In genomic region chrX:128975716-128976115, GRCh38 we compare ENCODE assay signal across 8 cellular contexts.
DNase-seq lines count a peak whose midpoint lies in the region; ATAC-seq and TF ChIP-seq lines count a peak whose summit lies in the region.

No MANE protein-coding gene starts in this region.

- no peak overlapping the region for H3K9ac ChIP-seq in DND-41 (ENCODE audit: low read depth, low read length)

- peak; percentile 64; the same call in 2 of the 3 replicates for ATAC-seq in DND-41 (ENCODE audit: insufficient read depth, low read depth)
- ATAC-seq in GM19395 (IDR thresholded peaks at IDR 0.05; ENCODE audit: unreplicated experiment) = peak; percentile 84
- ATAC-seq in left lobe of liver = peak; percentile 85
- ATAC-seq in GM19452 (IDR thresholded peaks at IDR 0.05; ENCODE audit: unreplicated experiment) = no peak
- ATAC-seq in effector memory CD8-positive, alpha-beta T cell (replicated peaks) = no peak

- peak; percentile 72 for TF ChIP-seq CTCF in DND-41 (IDR thresholded peaks at IDR 0.05; ENCODE audit: borderline replicate concordance, extremely low read depth, low read length, poor library complexity, severe bottlenecking)

- no peak overlapping the region for H3K27ac Mint-ChIP-seq in effector memory CD8-positive, alpha-beta T cell

- no peaks in the 10 kb centered on the region for H3K27me3 ChIP-seq in DND-41 (ENCODE audit: insufficient read depth, low read length, poor library complexity)

- no peaks in the 10 kb centered on the region for H3K4me1 Mint-ChIP-seq in effector memory CD8-positive, alpha-beta T cell (ENCODE audit: low read depth in 2 of 2)

- H4K20me1 ChIP-seq in DND-41 (ENCODE audit: insufficient read depth, low read length) = no peaks in the 10 kb centered on the region

- H3K79me2 ChIP-seq in DND-41 (ENCODE audit: insufficient read depth, low read length) = no peaks in the 10 kb centered on the region

- H3K36me3 ChIP-seq in DND-41 (ENCODE audit: insufficient read depth, low read length) = no peaks in the 10 kb centered on the region

- H3K4me1 ChIP-seq in DND-41 (ENCODE audit: insufficient read depth, low read length) = no peaks in the 10 kb centered on the region

- no peak overlapping the region for H3K4me3 ChIP-seq in DND-41 (ENCODE audit: low read depth in 1 of 2, low read length in 2 of 2)

- DNase-seq in DND-41 (peak; percentile 32), NAMALWA (ENCODE audit: low spot score) (peak; percentile 24), amygdala (lab: John Stamatoyannopoulos, UW) (peak in 29 of 56 donors; percentile 0 to 37 (median 3)), left lobe of liver (ENCODE audit: low spot score) (peak; percentile 42), MV-4-11 (lab: John Stamatoyannopoulos, UW) (no peak)
- DNase-seq in effector memory CD8-positive, alpha-beta T cell = no peak

- H2AFZ ChIP-seq in DND-41 (ENCODE audit: low read depth, low read length) = no peak overlapping the region

- no peaks in the 10 kb centered on the region for H3K27me3 Mint-ChIP-seq in effector memory CD8-positive, alpha-beta T cell

- H3K9me3 ChIP-seq in DND-41 (ENCODE audit: insufficient read depth, low read length, severe bottlenecking) = no peaks in the 10 kb centered on the region

- H3K4me2 ChIP-seq in DND-41 (ENCODE audit: insufficient read depth, low read length) = no peak overlapping the region

- no peaks in the 10 kb centered on the region for H3K36me3 Mint-ChIP-seq in effector memory CD8-positive, alpha-beta T cell (ENCODE audit: insufficient read depth)

- H3K4me3 Mint-ChIP-seq in effector memory CD8-positive, alpha-beta T cell = no peak overlapping the region

- no peak overlapping the region for H3K27ac ChIP-seq in DND-41 (ENCODE audit: low read length)

- no peaks in the 10 kb centered on the region for H3K9me3 Mint-ChIP-seq in effector memory CD8-positive, alpha-beta T cell

Comparison
In these comparisons a context has a peak if more than half of its experiments do, and no peak if none do; other contexts are left out.
1. ATAC-seq: peak in DND-41 (single experiment), GM19395 (single experiment) and left lobe of liver (single experiment); none in GM19452 (single experiment) and effector memory CD8-positive, alpha-beta T cell (single experiment).
2. DNase-seq: peak in DND-41 (single experiment), NAMALWA (single experiment), amygdala (29 of 56) and left lobe of liver (single experiment); none in effector memory CD8-positive, alpha-beta T cell (0 of 3) and MV-4-11 (single experiment).